Comparison of ENCODE assay signal across 8 cellular contexts in the genomic region with DNA sequence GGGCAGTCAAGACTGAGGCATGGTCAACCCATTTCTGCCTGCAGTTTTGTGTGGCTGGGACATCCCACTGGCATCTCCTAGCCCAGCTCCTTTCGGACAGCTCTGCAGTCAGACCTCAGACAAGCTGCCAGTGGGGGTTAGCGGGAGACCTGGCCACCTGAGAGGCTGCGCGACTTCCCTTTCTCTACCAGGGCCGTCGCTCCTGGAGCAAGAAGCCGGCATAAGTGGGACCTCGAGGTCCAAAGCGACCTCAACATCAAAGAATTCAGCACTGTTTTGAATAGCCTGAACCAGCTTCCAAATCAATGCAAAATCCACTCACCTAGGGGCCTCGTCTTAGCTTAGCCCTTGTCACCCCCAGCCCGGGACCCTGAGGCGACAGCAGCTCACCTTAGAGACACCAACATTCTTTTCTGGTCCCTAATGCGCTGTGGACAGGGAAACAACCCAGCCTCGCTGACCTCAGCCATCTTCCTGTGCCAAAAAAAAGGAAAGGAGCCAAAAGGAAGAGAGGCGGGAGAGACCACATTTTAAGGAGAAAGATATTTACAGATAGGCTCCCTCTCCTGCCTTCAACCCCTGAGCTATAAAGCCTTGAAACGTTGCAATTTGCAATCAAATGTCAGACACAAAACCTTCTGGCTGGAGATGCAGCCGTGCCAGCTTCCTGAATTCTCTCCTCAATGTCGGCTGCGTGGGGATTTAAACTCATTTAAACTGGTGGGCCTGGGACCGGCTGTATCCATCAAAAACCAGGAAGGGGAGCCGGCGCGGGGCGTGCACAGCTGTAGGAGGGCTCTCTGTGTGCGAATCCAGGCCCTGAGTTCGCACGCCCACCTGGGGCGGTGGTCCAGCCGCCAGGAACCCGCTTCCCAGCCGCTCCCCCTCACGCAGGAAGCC.
DNase-seq lines count a peak whose midpoint lies in the region; ATAC-seq and TF ChIP-seq lines count a peak whose summit lies in the region.

No MANE protein-coding gene starts in this region.

- WGBS in adrenal gland, 4 donors: 26 to 29% (median 28%) methylated on average over 19 to 32 of the region's 32 CpGs

- no peaks in the 10 kb centered on the region for H3K9me3 Mint-ChIP-seq in T-helper 1 cell treated with Interleukin-12 subunit alpha and Interleukin-12 subunit beta and Interleukin-4 antibody, amounts not matched to agents 30 μg/mL and 1 μg/mL, for 36 hours

- H3K9me3 ChIP-seq in adrenal gland (replicated peaks in 1 of 3): no peaks in the 10 kb centered on the region
- H3K9me3 ChIP-seq in thoracic aorta: no peaks in the 10 kb centered on the region

- no peak for TF ChIP-seq POLR2A in adrenal gland (IDR thresholded peaks at IDR 0.05)

- H3K36me3 ChIP-seq in adrenal gland (replicated peaks in 1 of 2) (no peaks in the 10 kb centered on the region), kidney epithelial cell (ENCODE audit: control insufficient read depth, insufficient read depth, low read length) (no peaks in the 10 kb centered on the region), thoracic aorta (no peaks in the 10 kb centered on the region)

- peaks cover 12% of the 10 kb centered on the region for H3K4me1 Mint-ChIP-seq in T-helper 1 cell treated with Interleukin-12 subunit alpha and Interleukin-12 subunit beta and Interleukin-4 antibody, amounts not matched to agents 30 μg/mL and 1 μg/mL, for 36 hours (ENCODE audit: low read depth)

- ATAC-seq in thoracic aorta (ENCODE audit: insufficient number of reproducible peaks, low FRiP score, low read depth): no peak

- DNase-seq in T-helper 1 cell (no peak), adrenal gland (peak in 2 of 7 donors; percentile 25 to 26), kidney epithelial cell (ENCODE audit: low read depth) (no peak), thoracic aorta (ENCODE audit: low spot score) (no peak), 8988T (no peak), T-helper 9 cell (no peak), GM19240 (ENCODE audit: insufficient read length, low spot score) (no peak)

- H3K27ac ChIP-seq in adrenal gland: peak overlapping the region in 3 of 5 donors; percentile 73 to 83 (median 75)
- peak overlapping the region; percentile 80 to 92 for H3K27ac ChIP-seq in thoracic aorta

- peak overlapping the region; percentile 46 for H3K4me3 Mint-ChIP-seq in T-helper 1 cell treated with Interleukin-12 subunit alpha and Interleukin-12 subunit beta and Interleukin-4 antibody, amounts not matched to agents 30 μg/mL and 1 μg/mL, for 36 hours

- TF ChIP-seq CTCF in adrenal gland (IDR thresholded peaks at IDR 0.05): no peak
- no peak for TF ChIP-seq CTCF in kidney epithelial cell (IDR thresholded peaks at IDR 0.05; ENCODE audit: insufficient read depth, low read length, poor library complexity, severe bottlenecking)
- no peak for TF ChIP-seq CTCF in thoracic aorta (IDR thresholded peaks at IDR 0.05)

- H3K27ac Mint-ChIP-seq in T-helper 1 cell treated with Interleukin-12 subunit alpha and Interleukin-12 subunit beta and Interleukin-4 antibody, amounts not matched to agents 30 μg/mL and 1 μg/mL, for 36 hours: no peak overlapping the region

- H3K27me3 ChIP-seq in adrenal gland (no peaks in the 10 kb centered on the region), kidney epithelial cell (ENCODE audit: control insufficient read depth, insufficient read depth, low read length) (peaks cover 3% of the 10 kb centered on the region), thoracic aorta (replicated peaks; ENCODE audit: insufficient read depth) (no peaks in the 10 kb centered on the region)

- H3K4me1 ChIP-seq in adrenal gland (replicated peaks in 1 of 2) (peaks cover 8 to 20% of the 10 kb centered on the region in 2 donors), thoracic aorta (ENCODE audit: control insufficient read depth in 1 of 2, low read depth in 2 of 2) (peaks cover 24 to 54% of the 10 kb centered on the region in 2 donors)

- no peaks in the 10 kb centered on the region for H3K36me3 Mint-ChIP-seq in T-helper 1 cell treated with Interleukin-12 subunit alpha and Interleukin-12 subunit beta and Interleukin-4 antibody, amounts not matched to agents 30 μg/mL and 1 μg/mL, for 36 hours (ENCODE audit: low read depth)

- H3K4me3 ChIP-seq in adrenal gland (peak overlapping the region; percentile 38 to 80 (median 76)), kidney epithelial cell (ENCODE audit: low read depth, low read length) (peak overlapping the region; percentile 49), thoracic aorta (peak overlapping the region; percentile 83)

- peaks cover 66% of the 10 kb centered on the region for H3K27me3 Mint-ChIP-seq in T-helper 1 cell treated with Interleukin-12 subunit alpha and Interleukin-12 subunit beta and Interleukin-4 antibody, amounts not matched to agents 30 μg/mL and 1 μg/mL, for 36 hours (ENCODE audit: low read depth)

- intact Hi-C loops in adrenal gland (cut with DNase I): loop anchor here (5.0 to 10.0 kb wide), 3 partner anchors 279 to 361 kb away; a partner anchor contains a TSS
